Comparison of ENCODE assay signal across 9 cellular contexts in the genomic region with DNA sequence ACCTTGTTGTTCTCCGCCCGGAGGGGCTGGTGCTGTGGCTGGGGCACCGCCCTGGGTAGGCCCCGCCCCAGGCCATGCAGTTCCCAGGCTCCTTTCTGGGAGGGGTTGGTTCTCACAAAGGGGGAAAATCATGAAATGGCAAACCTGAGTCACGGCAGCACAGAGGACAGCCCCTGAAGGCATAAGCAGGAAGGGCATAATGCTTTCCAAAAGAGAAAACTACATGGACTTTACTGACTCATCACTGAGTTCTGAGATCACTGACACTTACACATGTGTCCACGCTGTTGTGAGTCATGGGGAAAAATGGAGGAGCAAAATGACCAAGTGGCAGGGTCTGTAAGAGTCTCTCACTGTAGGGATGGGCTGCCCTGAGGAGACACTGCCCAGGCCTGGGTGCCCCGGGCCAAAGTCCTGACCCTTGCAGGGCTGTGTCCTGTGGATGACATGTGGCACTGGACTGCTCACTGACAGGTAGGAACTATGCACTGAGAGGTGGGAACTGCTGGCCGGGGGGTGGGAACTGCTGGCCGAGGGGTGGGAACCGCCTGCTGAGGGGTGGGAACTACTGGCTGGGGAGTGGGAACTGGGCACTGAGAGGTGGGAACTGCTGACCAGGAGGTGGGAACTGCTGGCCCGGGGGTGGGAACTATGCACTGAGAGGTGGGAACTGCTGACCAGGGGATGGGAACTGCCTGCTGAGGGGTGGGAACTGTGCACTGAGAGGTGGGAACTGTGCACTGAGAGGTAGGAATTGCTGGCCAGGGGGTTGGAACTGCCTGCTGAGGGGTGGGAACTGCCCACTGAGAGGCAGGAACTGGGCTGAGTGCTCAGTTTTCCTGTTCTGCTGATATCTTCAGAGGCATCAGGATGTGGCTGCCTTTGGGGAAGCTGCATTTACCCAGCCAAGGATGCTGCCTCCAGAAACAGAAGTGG.
DNase-seq lines count a peak whose midpoint lies in the region; ATAC-seq, FAIRE-seq and TF ChIP-seq lines count a peak whose summit lies in the region.
"Had no signal": no experiment of that assay in that cellular context is flagged by ENCODE, and none has a peak within 500 bp of the region (broad histone marks: within the 10 kb centered on the region; RNA-seq: fewer than 3 reads in every experiment).

No MANE protein-coding gene starts in this region.

- no peaks in the 10 kb centered on the region for H4K20me1 ChIP-seq in keratinocyte (ENCODE audit: control insufficient read depth, extremely low read depth, insufficient read depth, low read length)

- no peaks in the 10 kb centered on the region for H3K4me1 Mint-ChIP-seq in stimulated activated memory B cell treated with anti-CD40 and anti-IgM and Interleukin-4, amounts not matched to agents 10 μg/mL and 1 μg/mL and 100 μg/mL, for 72 hours

- H3K36me3 ChIP-seq in adrenal gland (replicated peaks in 1 of 2) (no peaks in the 10 kb centered on the region), keratinocyte (ENCODE audit: control insufficient read depth in 2 of 2, extremely low read depth in 1 of 2, insufficient read depth in 2 of 2, low read length in 2 of 2) (no peaks in the 10 kb centered on the region), vagina (no peaks in the 10 kb centered on the region)

- H3K9me3 Mint-ChIP-seq in stimulated activated memory B cell treated with anti-CD40 and anti-IgM and Interleukin-4, amounts not matched to agents 10 μg/mL and 1 μg/mL and 100 μg/mL, for 72 hours: no peaks in the 10 kb centered on the region

- intact Hi-C loops in Right ventricle myocardium inferior (cut with DNase I) (no loop called here), cardiac septum (cut with DNase I) (loop anchor here (10.0 kb wide), 1 partner anchor 198 kb away; no protein-coding TSS in a partner anchor), adrenal gland (cut with DNase I) (no loop called here), vagina (cut with DNase I) (no loop called here)

- DNase-seq in Right ventricle myocardium inferior (ENCODE audit: missing footprints) (peak; percentile 31), cardiac septum (ENCODE audit: low spot score) (no peak), adrenal gland (peak; percentile 52 to 90 (median 66)), keratinocyte (ENCODE audit: low read depth, low spot score) (peak; percentile 93), vagina (ENCODE audit: extremely low spot score in 2 of 2) (peak; percentile 92), DMS 273 (lab: John Stamatoyannopoulos, UW; ENCODE audit: unreplicated experiment) (no peak), SKM-1 (lab: John Stamatoyannopoulos, UW; ENCODE audit: unreplicated experiment) (no peak)

- H3K9me3 ChIP-seq in adrenal gland (replicated peaks in 1 of 3) (no peaks in the 10 kb centered on the region), keratinocyte (ENCODE audit: control insufficient read depth, low read depth, low read length) (no peaks in the 10 kb centered on the region), vagina (no peaks in the 10 kb centered on the region)

- no peak overlapping the region for H3K4me3 Mint-ChIP-seq in stimulated activated memory B cell treated with anti-CD40 and anti-IgM and Interleukin-4, amounts not matched to agents 10 μg/mL and 1 μg/mL and 100 μg/mL, for 72 hours

- ATAC-seq in Right ventricle myocardium inferior: peak; percentile 25
- no peak for ATAC-seq in stimulated activated memory B cell treated with anti-CD40 and anti-IgM and Interleukin-4, amounts not matched to agents 10 μg/mL and 1 μg/mL and 100 μg/mL, for 72 hours

- H3K4me2 ChIP-seq in keratinocyte (ENCODE audit: control insufficient read depth, extremely low read depth, insufficient read depth, low read depth, low read length): peak overlapping the region; percentile 53

- peak overlapping the region; percentile 39 for H3K9ac ChIP-seq in keratinocyte (ENCODE audit: control insufficient read depth, extremely low read depth, insufficient read depth, low read length)

- WGBS in adrenal gland, 4 donors: 70 to 75% (median 71%) methylated on average over 6 to 11 of the region's 11 CpGs

- H3K4me3 ChIP-seq in adrenal gland (no peak overlapping the region), keratinocyte (ENCODE audit: control insufficient read depth in 2 of 3, extremely low read depth in 1 of 3, insufficient read depth in 2 of 3, low read depth in 1 of 3, low read length in 3 of 3) (no peak overlapping the region), vagina (no peak overlapping the region)

- TF ChIP-seq CTCF in adrenal gland (IDR thresholded peaks at IDR 0.05): peak in 1 of 6 experiments; percentile 28
- TF ChIP-seq CTCF in keratinocyte (optimal IDR thresholded peaks at IDR 0.05 in 1 of 3, IDR thresholded peaks at IDR 0.05 in 1 of 3, conservative IDR thresholded peaks at IDR 0.05 in 1 of 3; ENCODE audit: extremely low read depth in 1 of 3, insufficient read depth in 2 of 3, low read length in 3 of 3): no peak
- TF ChIP-seq CTCF in vagina (IDR thresholded peaks at IDR 0.05): no peak

- H3K4me1 ChIP-seq in adrenal gland (replicated peaks in 1 of 2) (peaks cover 0 to 9% of the 10 kb centered on the region in 2 donors), keratinocyte (ENCODE audit: control insufficient read depth, extremely low read depth, insufficient read depth, low read length) (peaks cover 11% of the 10 kb centered on the region), vagina (peaks cover 37% of the 10 kb centered on the region)

- no peak overlapping the region for H3K27ac Mint-ChIP-seq in stimulated activated memory B cell treated with anti-CD40 and anti-IgM and Interleukin-4, amounts not matched to agents 10 μg/mL and 1 μg/mL and 100 μg/mL, for 72 hours

- H3K27me3 ChIP-seq in adrenal gland: no peaks in the 10 kb centered on the region
- no peaks in the 10 kb centered on the region for H3K27me3 ChIP-seq in keratinocyte (ENCODE audit: control insufficient read depth, extremely low read depth, insufficient read depth, low read length)
- no peaks in the 10 kb centered on the region for H3K27me3 ChIP-seq in vagina

- H3K27me3 Mint-ChIP-seq in stimulated activated memory B cell treated with anti-CD40 and anti-IgM and Interleukin-4, amounts not matched to agents 10 μg/mL and 1 μg/mL and 100 μg/mL, for 72 hours: peaks cover 30% of the 10 kb centered on the region

- H3K9me1 ChIP-seq in keratinocyte (ENCODE audit: control insufficient read depth, extremely low read depth, insufficient read depth, low read length): no peaks in the 10 kb centered on the region

- H3K27ac ChIP-seq in adrenal gland: peak overlapping the region in 2 of 5 donors; percentile 54 to 78
- H3K27ac ChIP-seq in keratinocyte (ENCODE audit: control insufficient read depth, insufficient read depth, low read length): peak overlapping the region; percentile 61
- peak overlapping the region; percentile 90 for H3K27ac ChIP-seq in vagina

- dilution Hi-C loops in keratinocyte (cut with MboI; ENCODE audit: extremely low pct_ligation_motif_present, low sequenced_read_pairs): no loop called here

- FAIRE-seq in keratinocyte (lab: Jason Lieb, UNC): peak; percentile 99
- FAIRE-seq: TTC549 had no signal

- H3K79me2 ChIP-seq in keratinocyte (ENCODE audit: control insufficient read depth, insufficient read depth, low read length): no peaks in the 10 kb centered on the region

- no peak for TF ChIP-seq POLR2A in adrenal gland (IDR thresholded peaks at IDR 0.05)
- TF ChIP-seq POLR2A in vagina (IDR thresholded peaks at IDR 0.05): no peak

- no peaks in the 10 kb centered on the region for H3K36me3 Mint-ChIP-seq in stimulated activated memory B cell treated with anti-CD40 and anti-IgM and Interleukin-4, amounts not matched to agents 10 μg/mL and 1 μg/mL and 100 μg/mL, for 72 hours

- peak overlapping the region; percentile 29 for H2AFZ ChIP-seq in keratinocyte (ENCODE audit: control insufficient read depth, low read length)

Comparison
In these comparisons a context has a peak if more than half of its experiments do, and no peak if none do; other contexts are left out.
1. DNase-seq: peak in Right ventricle myocardium inferior (single experiment), adrenal gland (7 of 7), keratinocyte (single experiment) and vagina (2 of 2); none in cardiac septum (single experiment), DMS 273 (single experiment) and SKM-1 (single experiment).